Comparison of ENCODE assay signal across 36 cellular contexts in the genomic region with DNA sequence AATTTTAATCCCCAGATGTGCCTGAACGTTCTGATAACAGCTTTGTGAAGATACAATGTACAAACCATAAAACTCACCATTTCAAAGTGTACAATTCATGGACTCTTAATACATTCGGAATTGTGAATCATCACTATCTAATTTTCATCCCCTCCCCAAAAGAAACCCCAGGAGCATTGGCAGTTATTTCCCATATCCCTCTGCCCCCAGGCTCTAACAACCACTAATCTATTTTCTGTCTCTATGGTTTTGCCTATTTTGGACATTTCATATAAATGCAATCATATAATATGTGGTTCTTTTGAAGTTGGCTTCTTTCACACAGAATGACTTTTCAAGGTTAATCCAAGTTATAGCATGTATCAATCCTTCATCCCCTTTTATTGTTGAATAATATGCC. TPM values are rescaled to one million over a fixed set of nuclear protein-coding genes. Genes with fewer than 3 reads are reported as not detected.
"Had no signal": no experiment of that assay in that cellular context is flagged by ENCODE, and none has a peak within 500 bp of the region (broad histone marks: within the 10 kb centered on the region; RNA-seq: fewer than 3 reads in every experiment).

No MANE protein-coding gene starts in this region.

- H3K36me3 ChIP-seq: adrenal gland, breast epithelium, colonic mucosa had no signal

- H3K4me3 ChIP-seq: adrenal gland, body of pancreas, breast epithelium, cardiac muscle cell, colonic mucosa, esophagus squamous epithelium had no signal

- H3K4me1 ChIP-seq: adrenal gland, body of pancreas, breast epithelium, colonic mucosa had no signal

- H3K9me3 ChIP-seq: adrenal gland, body of pancreas, breast epithelium, colonic mucosa, esophagus squamous epithelium had no signal

- FAIRE-seq: endometrium, endothelial cell of umbilical vein, frontal cortex had no signal

- DNase-seq: activated CD4-positive, alpha-beta T cell treated with anti-CD3 and anti-CD28 coated beads for 36 hours; activated CD4-positive, alpha-beta T cell treated with anti-CD3 and anti-CD28 coated beads, Interleukin-2, amount 10 ng/mL, durations not matched to agents 7 days and 5 days; activated CD4-positive, alpha-beta T cell treated with anti-CD3 and anti-CD28 coated beads, Interleukin-2, amount 50 U/mL, for 48 hours; activated CD4-positive, CD25-positive, alpha-beta regulatory T cell; activated CD4-positive, CD25-positive, alpha-beta regulatory T cell treated with anti-CD3 and anti-CD28 coated beads, Interleukin-2, amount 50 U/mL, for 72 hours; activated CD8-positive, alpha-beta memory T cell treated with anti-CD3 and anti-CD28 coated beads for 24 hours; activated CD8-positive, alpha-beta memory T cell treated with anti-CD3 and anti-CD28 coated beads, Interleukin-2, amount 50 U/mL, for 4 hours; activated CD8-positive, alpha-beta T cell treated with anti-CD3 and anti-CD28 coated beads for 36 hours; activated effector memory CD4-positive, alpha-beta T cell treated with anti-CD3 and anti-CD28 coated beads, Interleukin-2, amount 50 U/mL, for 16 hours; activated naive CD4-positive, alpha-beta T cell treated with anti-CD3 and anti-CD28 coated beads for 36 hours; activated naive CD8-positive, alpha-beta T cell treated with anti-CD3 and anti-CD28 coated beads for 36 hours; activated naive CD8-positive, alpha-beta T cell treated with anti-CD3 and anti-CD28 coated beads, Interleukin-2, amount 50 U/mL, for 24 hours; activated T-cell treated with anti-CD3 and anti-CD28 coated beads, Interleukin-2, amount 50 U/mL, for 1 hour; activated T-cell treated with anti-CD3 and anti-CD28 coated beads, Interleukin-2, amount 50 U/mL, for 48 hours; adrenal gland; amygdala; aorta; body of pancreas; central memory CD4-positive, alpha-beta T cell; cerebellar nuclear complex; colonic mucosa; effector CD8-positive, alpha-beta T cell; esophagus squamous epithelium; foreskin fibroblast; head of caudate nucleus; T-helper 2 cell; T-helper 9 cell had no signal

- H3K27ac ChIP-seq: adrenal gland, body of pancreas, breast epithelium, cardiac muscle cell, colonic mucosa, epithelial cell of prostate, esophagus squamous epithelium had no signal

- H3K27me3 ChIP-seq: adrenal gland, body of pancreas, breast epithelium, cardiac muscle cell, colonic mucosa, esophagus squamous epithelium had no signal

RNA-seq across cellular contexts. Expression of gene PRICKLE2, which starts 25.3 kb away (rescaled TPM):
- total RNA-seq: activated CD4-positive, alpha-beta T cell treated with anti-CD3 and anti-CD28 coated beads for 36 hours; activated CD4-positive, alpha-beta T cell treated with anti-CD3 and anti-CD28 coated beads, Interleukin-2, amount 10 ng/mL, durations not matched to agents 7 days and 5 days; activated CD8-positive, alpha-beta T cell treated with anti-CD3 and anti-CD28 coated beads for 36 hours; activated naive CD8-positive, alpha-beta T cell treated with anti-CD3 and anti-CD28 coated beads for 36 hours; activated T-helper 1 cell treated with anti-CD3 and anti-CD28 coated beads, Interleukin-12 subunit alpha, Interleukin-12 subunit beta, Interleukin-2, Interleukin-4 antibody, amounts not matched to agents 30 ng/mL and 10 ng/mL and 1 ng/mL, durations not matched to agents 14 hours and 24 hours and 36 hours; activated T-helper 2 cell treated with anti-CD3 and anti-CD28 coated beads, Interferon-gamma antibody, Interleukin-2, Interleukin-4, amounts not matched to agents 10 μg/mL and 5 μg/mL and 100 μg/mL, durations not matched to agents 14 hours and 24 hours and 36 hours; T-helper 1 cell treated with Interleukin-12 subunit alpha and Interleukin-12 subunit beta and Interleukin-4 antibody, amounts not matched to agents 30 ng/mL and 1 ng/mL, for 36 hours had no signal
